In the genomic region with DNA sequence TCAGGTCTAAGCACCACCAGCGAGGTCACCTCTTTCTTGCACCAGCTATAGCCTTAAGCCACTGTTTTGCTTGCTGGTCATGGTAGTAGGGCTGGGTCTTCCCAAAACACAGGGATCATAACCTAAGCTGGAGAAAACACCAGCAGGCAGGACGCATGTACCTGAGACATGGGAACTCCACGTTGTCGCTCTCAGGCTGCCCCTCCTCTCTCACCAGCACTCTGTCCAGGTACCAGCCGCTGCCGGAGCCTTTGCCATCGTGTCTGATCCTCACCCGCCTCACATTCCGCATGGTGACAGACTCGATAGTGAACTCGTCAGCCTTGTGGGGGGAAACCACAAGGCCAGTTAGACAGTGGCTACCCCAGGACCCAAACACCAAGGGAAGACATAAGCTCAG, we compare ENCODE assay signal across 22 cellular contexts.
"Had no signal": no experiment of that assay in that cellular context is flagged by ENCODE, and none has a peak within 500 bp of the region (broad histone marks: within the 10 kb centered on the region; RNA-seq: fewer than 3 reads in every experiment).

No MANE protein-coding gene starts in this region.

- DNase-seq: IMR-90, Kasumi-1, KG1, MM.1S, NCI-H1092 treated with DMSO at 0.1 percent for 48 hours, NCI-H1436, NCI-H187, NCI-H2029, NCI-H2081 treated with DMSO at 0.1 percent for 48 hours, NCI-H2171, NCI-H226, NCI-H446, NCI-H510A, NCI-H524 treated with DMSO at 0.1 percent for 48 hours, NCI-H69, NCI-H774, Right ventricle myocardium superior, RPMI8226, SIG-M5 had no signal

- H3K27ac ChIP-seq: SJSA1, SK-N-MC had no signal

- H3K36me3 ChIP-seq: SJSA1 had no signal

- ATAC-seq: HepG2 had no signal

- H3K27me3 ChIP-seq: SJSA1 had no signal

- H3K4me1 ChIP-seq: SJSA1 had no signal

- H3K4me3 ChIP-seq: SJSA1, SK-N-MC had no signal

- H3K9me3 ChIP-seq: SJSA1 had no signal
